In genomic region chr17:75640556-75641119, GRCh38 we compare ENCODE assay signal across 27 cellular contexts. TPM values are rescaled to one million over a fixed set of nuclear protein-coding genes. Genes with fewer than 3 reads are reported as not detected.
DNase-seq lines count a peak whose midpoint lies in the region; ATAC-seq and TF ChIP-seq lines count a peak whose summit lies in the region.
"Had no signal": no experiment of that assay in that cellular context is flagged by ENCODE, and none has a peak within 500 bp of the region (broad histone marks: within the 10 kb centered on the region; RNA-seq: fewer than 3 reads in every experiment).

No MANE protein-coding gene starts in this region.

- DNase-seq in WTC11 (ENCODE audit: low spot score) (no peak), hepatocyte (ENCODE audit: low spot score) (no peak), substantia nigra (lab: John Stamatoyannopoulos, UW) (no peak), NCI-H345 treated with DMSO at 0.1 percent for 48 hours (lab: John Stamatoyannopoulos, UW; ENCODE audit: unreplicated experiment) (no peak), SKM-1 (lab: John Stamatoyannopoulos, UW; ENCODE audit: unreplicated experiment) (no peak)
- no peak for DNase-seq in activated CD4-positive, alpha-beta T cell treated with anti-CD3 and anti-CD28 coated beads, Interleukin-2, amount 10 ng/mL, durations not matched to agents 24 days and 14 days
- DNase-seq in effector CD8-positive, alpha-beta T cell (lab: John Stamatoyannopoulos, UW) = no peak
- DNase-seq: activated CD4-positive, alpha-beta memory T cell treated with anti-CD3 and anti-CD28 coated beads for 36 hours; activated CD8-positive, alpha-beta memory T cell treated with anti-CD3 and anti-CD28 coated beads, Interleukin-2, amount 50 U/mL, for 48 hours; DND-41; KBM-7; NCI-H1436; NCI-H345; NCI-H748 treated with DMSO at 0.1 percent for 48 hours; nephron progenitor cell; stimulated activated naive B cell treated with anti-CD40 and anti-IgM and Interleukin-4, amounts not matched to agents 10 μg/mL and 1 μg/mL and 100 μg/mL, for 72 hours had no signal

- peak overlapping the region in 5 of 11 experiments; percentile 4 to 56 (median 31); a peak in 6 of 22 replicates for H3K9ac ChIP-seq in BLaER1 treated with 17β-estradiol and CSF1 and Interleukin-3, amounts not matched to agents 10 nM and 100 nM

- H3K9me2 ChIP-seq in hepatocyte (replicated peaks; ENCODE audit: insufficient read depth) = no peaks in the 10 kb centered on the region

- H3K79me2 ChIP-seq in hepatocyte = peaks cover 2% of the 10 kb centered on the region

- no peak overlapping the region for H2AFZ ChIP-seq in hepatocyte

- H3K27me3 Mint-ChIP-seq in WTC11 (ENCODE audit: low read depth) = no peaks in the 10 kb centered on the region
- no peaks in the 10 kb centered on the region for H3K27me3 Mint-ChIP-seq in activated CD4-positive, alpha-beta T cell treated with anti-CD3 and anti-CD28 coated beads, Interleukin-2, amount 10 ng/mL, durations not matched to agents 24 days and 14 days
- H3K27me3 Mint-ChIP-seq: activated CD4-positive, alpha-beta memory T cell treated with anti-CD3 and anti-CD28 coated beads for 36 hours; activated naive CD4-positive, alpha-beta T cell treated with anti-CD3 and anti-CD28 coated beads, Interleukin-2, amount 50 U/mL, for 24 hours; stimulated activated naive B cell treated with anti-CD40 and anti-IgM and Interleukin-4, amounts not matched to agents 10 μg/mL and 1 μg/mL and 100 μg/mL, for 72 hours had no signal

- H3K27ac Mint-ChIP-seq in WTC11 = 0 out of 2 replicates have a peak overlapping the region, but pooled peaks have one; percentile 32
- H3K27ac Mint-ChIP-seq in activated CD4-positive, alpha-beta T cell treated with anti-CD3 and anti-CD28 coated beads, Interleukin-2, amount 10 ng/mL, durations not matched to agents 24 days and 14 days = no peak overlapping the region
- H3K27ac Mint-ChIP-seq: activated CD4-positive, alpha-beta memory T cell treated with anti-CD3 and anti-CD28 coated beads for 36 hours; activated naive CD4-positive, alpha-beta T cell treated with anti-CD3 and anti-CD28 coated beads, Interleukin-2, amount 50 U/mL, for 24 hours; nephron progenitor cell; stimulated activated naive B cell treated with anti-CD40 and anti-IgM and Interleukin-4, amounts not matched to agents 10 μg/mL and 1 μg/mL and 100 μg/mL, for 72 hours had no signal

- POLR2A ChIA-PET in WTC11 (lab: Charles Lee) = no interaction called here

- peaks cover 18% of the 10 kb centered on the region for H3K4me1 Mint-ChIP-seq in WTC11
- H3K4me1 Mint-ChIP-seq in activated CD4-positive, alpha-beta T cell treated with anti-CD3 and anti-CD28 coated beads, Interleukin-2, amount 10 ng/mL, durations not matched to agents 24 days and 14 days = peaks cover 5% of the 10 kb centered on the region
- H3K4me1 Mint-ChIP-seq: activated naive CD4-positive, alpha-beta T cell treated with anti-CD3 and anti-CD28 coated beads, Interleukin-2, amount 50 U/mL, for 24 hours had no signal

- H3K4me1 ChIP-seq in BLaER1 treated with 17β-estradiol and CSF1 and Interleukin-3, amounts not matched to agents 10 nM and 100 nM = peaks cover 44 to 73% (median 55%) of the 10 kb centered on the region in 10 experiments
- peaks cover 24% of the 10 kb centered on the region for H3K4me1 ChIP-seq in hepatocyte (ENCODE audit: insufficient read depth)

- no peak for ATAC-seq in WTC11
- ATAC-seq: activated CD4-positive, CD25-positive, alpha-beta regulatory T cell treated with anti-CD3 and anti-CD28 coated beads, Interleukin-2, amount 50 U/mL, for 24 hours; stimulated activated naive B cell treated with anti-CD40 and anti-IgM and Interleukin-4, amounts not matched to agents 10 μg/mL and 1 μg/mL and 100 μg/mL, for 72 hours had no signal

- H3K27me3 ChIP-seq in BLaER1 treated with 17β-estradiol and CSF1 and Interleukin-3, amounts not matched to agents 10 nM and 100 nM = peaks cover 0 to 21% (median 14%) of the 10 kb centered on the region in 11 experiments; a peak in 11 of 22 replicates
- no peaks in the 10 kb centered on the region for H3K27me3 ChIP-seq in hepatocyte
- H3K27me3 ChIP-seq: colonic mucosa, right lobe of liver had no signal

- H4K20me1 ChIP-seq in BLaER1 treated with 17β-estradiol and CSF1 and Interleukin-3, amounts not matched to agents 10 nM and 100 nM = peaks cover 0 to 16% (median 0%) of the 10 kb centered on the region in 11 experiments; a peak in 7 of 22 replicates
- no peaks in the 10 kb centered on the region for H4K20me1 ChIP-seq in hepatocyte (ENCODE audit: insufficient read depth, poor library complexity, severe bottlenecking)

- H3K36me3 Mint-ChIP-seq in WTC11 = no peaks in the 10 kb centered on the region; the same call in 1 of the 2 replicates
- H3K36me3 Mint-ChIP-seq in activated CD4-positive, alpha-beta T cell treated with anti-CD3 and anti-CD28 coated beads, Interleukin-2, amount 10 ng/mL, durations not matched to agents 24 days and 14 days (ENCODE audit: low read depth) = no peaks in the 10 kb centered on the region
- H3K36me3 Mint-ChIP-seq: activated CD4-positive, alpha-beta memory T cell treated with anti-CD3 and anti-CD28 coated beads for 36 hours; activated naive CD4-positive, alpha-beta T cell treated with anti-CD3 and anti-CD28 coated beads, Interleukin-2, amount 50 U/mL, for 24 hours had no signal

- H3K9me3 Mint-ChIP-seq in WTC11 = no peaks in the 10 kb centered on the region
- no peaks in the 10 kb centered on the region for H3K9me3 Mint-ChIP-seq in activated CD4-positive, alpha-beta T cell treated with anti-CD3 and anti-CD28 coated beads, Interleukin-2, amount 10 ng/mL, durations not matched to agents 24 days and 14 days
- H3K9me3 Mint-ChIP-seq: activated CD4-positive, alpha-beta memory T cell treated with anti-CD3 and anti-CD28 coated beads for 36 hours; activated naive CD4-positive, alpha-beta T cell treated with anti-CD3 and anti-CD28 coated beads, Interleukin-2, amount 50 U/mL, for 24 hours; nephron progenitor cell; stimulated activated naive B cell treated with anti-CD40 and anti-IgM and Interleukin-4, amounts not matched to agents 10 μg/mL and 1 μg/mL and 100 μg/mL, for 72 hours had no signal

- peak overlapping the region; percentile 73 to 94 (median 82) for H3K4me2 ChIP-seq in BLaER1 treated with 17β-estradiol and CSF1 and Interleukin-3, amounts not matched to agents 10 nM and 100 nM
- peak overlapping the region; percentile 20 for H3K4me2 ChIP-seq in hepatocyte

- intact Hi-C loops in activated CD4-positive, alpha-beta T cell treated with anti-CD3 and anti-CD28 coated beads, Interleukin-2, amount 10 ng/mL, durations not matched to agents 24 days and 14 days (cut with micrococcal nuclease) = no loop called here

- no peaks in the 10 kb centered on the region for H3K9me3 ChIP-seq in BLaER1 treated with 17β-estradiol and CSF1 and Interleukin-3, amounts not matched to agents 10 nM and 100 nM (replicated peaks in 1 of 11)
- H3K9me3 ChIP-seq in hepatocyte (ENCODE audit: low read depth) = no peaks in the 10 kb centered on the region
- H3K9me3 ChIP-seq: Caco-2, colonic mucosa, right lobe of liver, thoracic aorta had no signal

- CTCF ChIA-PET in WTC11 (lab: Charles Lee) = interaction anchor here (1.6 to 22.8 kb wide), 6 partner anchors 7 to 107 kb away, joined by 4 to 456 read pairs (median 23); partner anchors contain the start of gene SMIM5

- TF ChIP-seq CTCF in WTC11 (IDR thresholded peaks at IDR 0.05) (no peak), hepatocyte (IDR thresholded peaks at IDR 0.05; ENCODE audit: poor library complexity) (no peak)

- H3K4me3 ChIP-seq in BLaER1 treated with 17β-estradiol and CSF1 and Interleukin-3, amounts not matched to agents 10 nM and 100 nM = peak overlapping the region in 2 of 10 experiments; percentile 14 to 18; a peak in 4 of 20 replicates
- H3K4me3 ChIP-seq in hepatocyte = no peak overlapping the region
- H3K4me3 ChIP-seq: colonic mucosa, right lobe of liver, thoracic aorta had no signal

- H3K4me3 Mint-ChIP-seq in WTC11 = no peak overlapping the region
- no peak overlapping the region for H3K4me3 Mint-ChIP-seq in activated CD4-positive, alpha-beta T cell treated with anti-CD3 and anti-CD28 coated beads, Interleukin-2, amount 10 ng/mL, durations not matched to agents 24 days and 14 days
- H3K4me3 Mint-ChIP-seq: activated CD4-positive, alpha-beta memory T cell treated with anti-CD3 and anti-CD28 coated beads for 36 hours; activated naive CD4-positive, alpha-beta T cell treated with anti-CD3 and anti-CD28 coated beads, Interleukin-2, amount 50 U/mL, for 24 hours; nephron progenitor cell; stimulated activated naive B cell treated with anti-CD40 and anti-IgM and Interleukin-4, amounts not matched to agents 10 μg/mL and 1 μg/mL and 100 μg/mL, for 72 hours had no signal

- WGBS in hepatocyte (ENCODE audit: low lambda C conversion rate, missing lambda C conversion rate) = 90% methylated on average over 13 of the region's 13 CpGs

- H3K27ac ChIP-seq in BLaER1 treated with 17β-estradiol and CSF1 and Interleukin-3, amounts not matched to agents 10 nM and 100 nM = peak overlapping the region in 4 of 11 experiments; percentile 5 to 38 (median 20); a peak in 2 of 22 replicates
- H3K27ac ChIP-seq in hepatocyte (peak overlapping the region; percentile 69), substantia nigra (ENCODE audit: low read depth, low read length, poor library complexity, severe bottlenecking) (peak overlapping the region; percentile 81)
- H3K27ac ChIP-seq: colonic mucosa, right lobe of liver, thoracic aorta had no signal

- H3K36me3 ChIP-seq in BLaER1 treated with 17β-estradiol and CSF1 and Interleukin-3, amounts not matched to agents 10 nM and 100 nM = peaks cover 0 to 23% (median 5%) of the 10 kb centered on the region in 11 experiments; a peak in 9 of 22 replicates
- no peaks in the 10 kb centered on the region for H3K36me3 ChIP-seq in hepatocyte (replicated peaks; ENCODE audit: insufficient read depth, low read depth)
- H3K36me3 ChIP-seq: colonic mucosa, right lobe of liver, thoracic aorta had no signal

RNA-seq across cellular contexts. Expression of gene SMIM5, which starts 7.4 kb away (rescaled TPM):
- 0.05 TPM in 1 of 3 replicates, not detected in the others for total RNA-seq in WTC11 (2021)
- 4.1 and 4.5 TPM in 2 replicates for total RNA-seq in hepatocyte
- polyA plus RNA-seq in hepatocyte = 6.8 and 7.7 TPM in 2 replicates
- 0.14 and 0.38 TPM in 2 replicates for total RNA-seq in activated CD4-positive, alpha-beta T cell treated with anti-CD3 and anti-CD28 coated beads, Interleukin-2, amount 10 ng/mL, durations not matched to agents 24 days and 14 days
- total RNA-seq: activated CD4-positive, alpha-beta memory T cell treated with anti-CD3 and anti-CD28 coated beads for 36 hours; glomerular endothelial cell; lung microvascular endothelial cell; SK-MEL-5 had no signal
- polyA plus RNA-seq: BJ had no signal

RNA-seq across cellular contexts. Expression of gene RECQL5, which starts 26.3 kb away (rescaled TPM):
- total RNA-seq in WTC11 (2021) (48.9 to 53.1 TPM (median 51.0 TPM) in 3 replicates), hepatocyte (11.8 and 23.1 TPM in 2 replicates)
- 44.4 and 79.6 TPM in 2 replicates for polyA plus RNA-seq in hepatocyte
- total RNA-seq in activated CD4-positive, alpha-beta T cell treated with anti-CD3 and anti-CD28 coated beads, Interleukin-2, amount 10 ng/mL, durations not matched to agents 24 days and 14 days = 34.2 and 34.4 TPM in 2 replicates

RNA-seq across cellular contexts. Expression of gene SAP30BP, which starts 26.5 kb away (rescaled TPM):
- total RNA-seq in WTC11 (2021) = 67.5 to 86.8 TPM (median 72.0 TPM) in 3 replicates
- 59.3 and 67.5 TPM in 2 replicates for total RNA-seq in hepatocyte
- 89.9 and 110 TPM in 2 replicates for polyA plus RNA-seq in hepatocyte
- 109 and 115 TPM in 2 replicates for total RNA-seq in activated CD4-positive, alpha-beta T cell treated with anti-CD3 and anti-CD28 coated beads, Interleukin-2, amount 10 ng/mL, durations not matched to agents 24 days and 14 days

RNA-seq across cellular contexts. Expression of gene MYO15B, which starts 53.0 kb away (rescaled TPM):
- 35.6 to 51.1 TPM (median 51.0 TPM) in 3 replicates for total RNA-seq in WTC11 (2021)
- 99.8 and 153 TPM in 2 replicates for total RNA-seq in hepatocyte
- polyA plus RNA-seq in hepatocyte = 124 and 132 TPM in 2 replicates
- total RNA-seq in activated CD4-positive, alpha-beta T cell treated with anti-CD3 and anti-CD28 coated beads, Interleukin-2, amount 10 ng/mL, durations not matched to agents 24 days and 14 days = 24.3 and 25.4 TPM in 2 replicates
